23 cellular contexts compared by ENCODE assay signal in genomic region chr13:79119578-79120107, GRCh38.
DNase-seq lines count a peak whose midpoint lies in the region; ATAC-seq and TF ChIP-seq lines count a peak whose summit lies in the region.
"Had no signal": no experiment of that assay in that cellular context is flagged by ENCODE, and none has a peak within 500 bp of the region (broad histone marks: within the 10 kb centered on the region; RNA-seq: fewer than 3 reads in every experiment).

No MANE protein-coding gene starts in this region.

- H3K9ac ChIP-seq in neuronal stem cell (ENCODE audit: low read depth, low read length, poor library complexity) = peak overlapping the region; percentile 60
- H3K9ac ChIP-seq: BLaER1 treated with 17β-estradiol and CSF1 and Interleukin-3, amounts not matched to agents 10 nM and 100 nM had no signal

- intact Hi-C loops in spleen (cut with DNase I; ENCODE audit: low total_unique reads) = no loop called here

- H3K27me3 ChIP-seq in neuronal stem cell (ENCODE audit: control insufficient read depth in 3 of 3, insufficient read depth in 3 of 3, low read depth in 1 of 3, low read length in 3 of 3) (no peaks in the 10 kb centered on the region), spleen (replicated peaks in 1 of 7) (no peaks in the 10 kb centered on the region)
- H3K27me3 ChIP-seq: BE2C; BLaER1 treated with 17β-estradiol and CSF1 and Interleukin-3, amounts not matched to agents 10 nM and 100 nM had no signal

- no peak overlapping the region for H2BK120ac ChIP-seq in neuronal stem cell (ENCODE audit: low read depth, low read length)

- H3K27ac ChIP-seq in neuronal stem cell (replicated peaks; ENCODE audit: low read length) (no peak overlapping the region), spleen (no peak overlapping the region)
- H3K27ac ChIP-seq: A549; BLaER1 treated with 17β-estradiol and CSF1 and Interleukin-3, amounts not matched to agents 10 nM and 100 nM had no signal

- no peak overlapping the region for H3K4me3 Mint-ChIP-seq in stimulated activated naive CD8-positive, alpha-beta T cell treated with anti-CD3 and anti-CD28 coated beads, Interleukin-15, amount 100 ng/mL, for 72 hours
- H3K4me3 Mint-ChIP-seq: CD14-positive monocyte; CD4-positive, alpha-beta T cell; CD8-positive, alpha-beta memory T cell; GM23338; H9 had no signal

- H3K18ac ChIP-seq in neuronal stem cell (ENCODE audit: low read length) = peak overlapping the region; percentile 38

- no peak overlapping the region for H3K4me2 ChIP-seq in neuronal stem cell (ENCODE audit: insufficient read depth, low read length, poor library complexity, severe bottlenecking)
- H3K4me2 ChIP-seq: A549; BLaER1 treated with 17β-estradiol and CSF1 and Interleukin-3, amounts not matched to agents 10 nM and 100 nM; GM23338 had no signal

- H3K27ac Mint-ChIP-seq in stimulated activated naive CD8-positive, alpha-beta T cell treated with anti-CD3 and anti-CD28 coated beads, Interleukin-15, amount 100 ng/mL, for 72 hours = no peak overlapping the region
- H3K27ac Mint-ChIP-seq: CD14-positive monocyte; CD4-positive, alpha-beta T cell; CD8-positive, alpha-beta memory T cell; GM23338 had no signal

- H3K27me3 Mint-ChIP-seq in stimulated activated naive CD8-positive, alpha-beta T cell treated with anti-CD3 and anti-CD28 coated beads, Interleukin-15, amount 100 ng/mL, for 72 hours = no peaks in the 10 kb centered on the region

- TF ChIP-seq POLR2A in spleen (IDR thresholded peaks at IDR 0.05) = no peak

- H4K91ac ChIP-seq in neuronal stem cell (ENCODE audit: low read depth, low read length, poor library complexity) = no peak overlapping the region

- H2BK5ac ChIP-seq in neuronal stem cell (ENCODE audit: low read length) = no peak overlapping the region

- DNase-seq in stimulated activated naive CD8-positive, alpha-beta T cell treated with anti-CD3 and anti-CD28 coated beads, Interleukin-15, amount 100 ng/mL, for 72 hours = no peak
- no peak for DNase-seq in stimulated activated naive CD8-positive, alpha-beta T cell treated with anti-CD3 and anti-CD28 coated beads, Interleukin-15, Interleukin-2, amounts not matched to agents 100 U/mL and 50 U/mL, for 24 hours
- DNase-seq in neuronal stem cell (ENCODE audit: low spot score) (no peak), spleen (peak; percentile 72), NCI-H2107 (lab: John Stamatoyannopoulos, UW) (no peak)
- DNase-seq: 8988T; ACHN; AML-193; BE2C; CD4-positive, alpha-beta T cell; CD8-positive, alpha-beta memory T cell; DMS 273 treated with DMSO at 0.1 percent for 48 hours; DMS79; EL; GF-D8; H9 had no signal

- no peaks in the 10 kb centered on the region for H3K9me3 ChIP-seq in neuronal stem cell (replicated peaks in 1 of 2; ENCODE audit: control insufficient read depth in 2 of 2, insufficient read depth in 1 of 2, low read depth in 1 of 2, low read length in 2 of 2)
- H3K9me3 ChIP-seq in spleen = peaks cover 0 to 4% (median 0%) of the 10 kb centered on the region in 8 donors
- H3K9me3 ChIP-seq: A549, BE2C had no signal

- no peak overlapping the region for H2AK5ac ChIP-seq in neuronal stem cell (ENCODE audit: low read depth, low read length)

- no peak overlapping the region for H3K14ac ChIP-seq in neuronal stem cell (ENCODE audit: low read length)

- H3K23ac ChIP-seq in neuronal stem cell (ENCODE audit: low read depth, low read length, poor library complexity) = no peak overlapping the region

- H2AFZ ChIP-seq in neuronal stem cell (ENCODE audit: low read length) = no peak overlapping the region

- H4K8ac ChIP-seq in neuronal stem cell (ENCODE audit: low read depth, low read length) = no peak overlapping the region

- TF ChIP-seq CTCF in spleen (IDR thresholded peaks at IDR 0.05 in 8 of 11, conservative IDR thresholded peaks at IDR 0.05 in 3 of 11) = no peak

- H3K36me3 ChIP-seq in neuronal stem cell (replicated peaks in 1 of 2; ENCODE audit: control insufficient read depth in 2 of 2, insufficient read depth in 2 of 2, low read length in 2 of 2) = no peaks in the 10 kb centered on the region
- no peaks in the 10 kb centered on the region for H3K36me3 ChIP-seq in spleen
- H3K36me3 ChIP-seq: BE2C; BLaER1 treated with 17β-estradiol and CSF1 and Interleukin-3, amounts not matched to agents 10 nM and 100 nM had no signal

- no peaks in the 10 kb centered on the region for H3K79me1 ChIP-seq in neuronal stem cell (ENCODE audit: low read depth, low read length)

- no peak overlapping the region for H2BK15ac ChIP-seq in neuronal stem cell (ENCODE audit: low read length)

- H3K4me1 Mint-ChIP-seq in stimulated activated naive CD8-positive, alpha-beta T cell treated with anti-CD3 and anti-CD28 coated beads, Interleukin-15, amount 100 ng/mL, for 72 hours = no peaks in the 10 kb centered on the region
- H3K4me1 Mint-ChIP-seq: CD14-positive monocyte; CD8-positive, alpha-beta memory T cell; GM23338 had no signal

- H3K4me3 ChIP-seq in neuronal stem cell (ENCODE audit: low read length in 2 of 2) (no peak overlapping the region), spleen (no peak overlapping the region)
- H3K4me3 ChIP-seq: A549; BLaER1 treated with 17β-estradiol and CSF1 and Interleukin-3, amounts not matched to agents 10 nM and 100 nM; GM23338 had no signal

- H2BK12ac ChIP-seq in neuronal stem cell (ENCODE audit: low read length) = no peak overlapping the region

- no peak overlapping the region for H3K4ac ChIP-seq in neuronal stem cell (ENCODE audit: low read length)

- H3K4me1 ChIP-seq in neuronal stem cell (ENCODE audit: control insufficient read depth in 2 of 2, insufficient read depth in 1 of 2, low read depth in 1 of 2, low read length in 2 of 2) = peaks cover 0 to 6% of the 10 kb centered on the region in 2 donors
- H3K4me1 ChIP-seq in spleen = no peaks in the 10 kb centered on the region
- H3K4me1 ChIP-seq: A549; BE2C; BLaER1 treated with 17β-estradiol and CSF1 and Interleukin-3, amounts not matched to agents 10 nM and 100 nM had no signal

- ATAC-seq in stimulated activated naive CD8-positive, alpha-beta T cell treated with anti-CD3 and anti-CD28 coated beads, Interleukin-15, amount 100 ng/mL, for 72 hours = peak; percentile 23
- ATAC-seq in stimulated activated naive CD8-positive, alpha-beta T cell treated with anti-CD3 and anti-CD28 coated beads, Interleukin-15, Interleukin-2, amounts not matched to agents 100 U/mL and 50 U/mL, for 24 hours = no peak
- ATAC-seq in GM18517 (IDR thresholded peaks at IDR 0.05; ENCODE audit: unreplicated experiment) (no peak), GM21447 (IDR thresholded peaks at IDR 0.05; ENCODE audit: unreplicated experiment) (no peak)
- ATAC-seq: A549, GM23338, HCT116 had no signal

- no CpG with 5 or more reads among the region's 34 CpGs for WGBS in neuronal stem cell (ENCODE audit: extremely low coverage in 2 of 2, insufficient read length in 2 of 2, insufficient replicate concordance in 1 of 2), 2 donors
- WGBS in spleen, 5 donors = 86 to 96% (median 90%) methylated on average over 20 to 34 of the region's 34 CpGs

- H3K9me3 Mint-ChIP-seq in stimulated activated naive CD8-positive, alpha-beta T cell treated with anti-CD3 and anti-CD28 coated beads, Interleukin-15, amount 100 ng/mL, for 72 hours = no peaks in the 10 kb centered on the region
- H3K9me3 Mint-ChIP-seq: CD4-positive, alpha-beta T cell; CD8-positive, alpha-beta memory T cell; GM23338; H9 had no signal
